In genomic region chr3:138465927-138466326, GRCh38 we compare ENCODE assay signal across 17 cellular contexts. TPM values are rescaled to one million over a fixed set of nuclear protein-coding genes. Genes with fewer than 3 reads are reported as not detected.
DNase-seq lines count a peak whose midpoint lies in the region; ATAC-seq lines count a peak whose summit lies in the region.
"Had no signal": no experiment of that assay in that cellular context is flagged by ENCODE, and none has a peak within 500 bp of the region (broad histone marks: within the 10 kb centered on the region; RNA-seq: fewer than 3 reads in every experiment).

No MANE protein-coding gene starts in this region.

- H3K79me2 ChIP-seq in Karpas-422 (ENCODE audit: low read length), result no peaks in the 10 kb centered on the region

- no peak overlapping the region for H3K4me2 ChIP-seq in Karpas-422 (ENCODE audit: low read depth, low read length, poor library complexity, severe bottlenecking)
- H3K4me2 ChIP-seq: BLaER1 treated with 17β-estradiol and CSF1 and Interleukin-3, amounts not matched to agents 10 nM and 100 nM had no signal

- no peaks in the 10 kb centered on the region for H3K9me2 ChIP-seq in Karpas-422 (replicated peaks; ENCODE audit: insufficient read depth, low read length)

- no peak overlapping the region for H3K27ac ChIP-seq in Karpas-422 (ENCODE audit: low read length)
- H3K27ac ChIP-seq: 22Rv1; BLaER1 treated with 17β-estradiol and CSF1 and Interleukin-3, amounts not matched to agents 10 nM and 100 nM had no signal

- H3K9ac ChIP-seq in Karpas-422 (ENCODE audit: low read length), result no peak overlapping the region
- H3K9ac ChIP-seq: BLaER1 treated with 17β-estradiol and CSF1 and Interleukin-3, amounts not matched to agents 10 nM and 100 nM had no signal

- no peak overlapping the region for H3K4me3 ChIP-seq in Karpas-422 (ENCODE audit: low read length)
- H3K4me3 ChIP-seq: BLaER1 treated with 17β-estradiol and CSF1 and Interleukin-3, amounts not matched to agents 10 nM and 100 nM had no signal

- H4K20me1 ChIP-seq in Karpas-422 (ENCODE audit: insufficient read depth, low read depth, low read length), result no peaks in the 10 kb centered on the region
- H4K20me1 ChIP-seq: BLaER1 treated with 17β-estradiol and CSF1 and Interleukin-3, amounts not matched to agents 10 nM and 100 nM had no signal

- no peak for ATAC-seq in HG03175 (IDR thresholded peaks at IDR 0.05; ENCODE audit: unreplicated experiment)

- H3K27me3 ChIP-seq in Karpas-422 (ENCODE audit: low read length), result no peaks in the 10 kb centered on the region
- H3K27me3 ChIP-seq: BLaER1 treated with 17β-estradiol and CSF1 and Interleukin-3, amounts not matched to agents 10 nM and 100 nM had no signal

- no peak overlapping the region for H2AFZ ChIP-seq in Karpas-422 (ENCODE audit: low read length)

- no peaks in the 10 kb centered on the region for H3K9me3 ChIP-seq in Karpas-422 (ENCODE audit: low read length)
- H3K9me3 ChIP-seq: BLaER1 treated with 17β-estradiol and CSF1 and Interleukin-3, amounts not matched to agents 10 nM and 100 nM had no signal

- no peaks in the 10 kb centered on the region for H3K36me3 ChIP-seq in Karpas-422 (ENCODE audit: insufficient read depth, low read length)
- H3K36me3 ChIP-seq: BLaER1 treated with 17β-estradiol and CSF1 and Interleukin-3, amounts not matched to agents 10 nM and 100 nM had no signal

- DNase-seq in DMS 273 (lab: John Stamatoyannopoulos, UW; ENCODE audit: unreplicated experiment) (peak; percentile 56), DMS 273 treated with DMSO at 0.1 percent for 48 hours (lab: John Stamatoyannopoulos, UW) (no peak), Karpas-422 (peak; percentile 46), NCI-H2171 treated with DMSO at 0.1 percent for 48 hours (lab: John Stamatoyannopoulos, UW) (peak; percentile 52), foreskin melanocyte (peak; percentile 32), NAMALWA (ENCODE audit: low spot score) (no peak), H4 (ENCODE audit: low spot score) (no peak)
- DNase-seq: DND-41, GDM1, HCEC 1CT, NCI-H1105, NCI-H187 treated with DMSO at 0.1 percent for 48 hours, NCI-H446 treated with DMSO at 0.1 percent for 48 hours, SIG-M5 had no signal

- H3K4me1 ChIP-seq in Karpas-422 (ENCODE audit: low read length), result peaks cover 12% of the 10 kb centered on the region

RNA-seq across cellular contexts. Expression of gene ESYT3, which starts 31.5 kb away (rescaled TPM):
- total RNA-seq in Karpas-422 (2014; rRNA removed; shearing (Covaris generic); ENCODE audit: low replicate concordance), result not detected in 2 replicates
- 0.02 and 0.17 TPM in 2 replicates for total RNA-seq in H4 (2014; rRNA removed; shearing (Covaris generic))

Comparison
In these comparisons a context has a peak if more than half of its experiments do, and no peak if none do; other contexts are left out.
1. DNase-seq: peak in DMS 273 (single experiment), Karpas-422 (single experiment), NCI-H2171 treated with DMSO at 0.1 percent for 48 hours (single experiment) and foreskin melanocyte (single experiment); none in DMS 273 treated with DMSO at 0.1 percent for 48 hours (single experiment), NAMALWA (single experiment) and H4 (single experiment).